Comparison of ENCODE assay signal across 19 cellular contexts in the genomic region with DNA sequence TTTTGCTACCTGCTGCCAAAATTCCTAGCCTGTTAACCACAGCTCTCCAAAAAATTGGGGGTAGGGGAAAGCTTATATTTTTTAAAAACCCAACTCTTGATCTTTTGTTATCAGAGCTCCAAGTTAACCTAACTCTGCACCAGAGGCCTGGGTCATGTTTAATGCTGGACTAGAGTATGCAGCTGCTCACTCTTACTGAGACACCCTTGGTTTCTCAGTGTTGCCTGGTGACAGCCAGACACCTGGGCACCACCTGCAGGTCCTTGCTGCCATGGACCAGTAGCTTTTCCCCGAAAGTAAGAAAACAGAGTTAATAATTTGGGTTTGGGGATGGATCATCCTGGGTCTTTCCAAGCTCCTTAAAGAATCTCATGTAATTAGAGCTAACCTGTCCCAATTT. TPM values are rescaled to one million over a fixed set of nuclear protein-coding genes. Genes with fewer than 3 reads are reported as not detected.
DNase-seq lines count a peak whose midpoint lies in the region; ATAC-seq lines count a peak whose summit lies in the region.
"Had no signal": no experiment of that assay in that cellular context is flagged by ENCODE, and none has a peak within 500 bp of the region (broad histone marks: within the 10 kb centered on the region; RNA-seq: fewer than 3 reads in every experiment).

No MANE protein-coding gene starts in this region.

- DNase-seq in NCI-H748 (lab: John Stamatoyannopoulos, UW; ENCODE audit: unreplicated experiment) (peak; percentile 29), NCI-H748 treated with DMSO at 0.1 percent for 48 hours (lab: John Stamatoyannopoulos, UW) (no peak), NCI-H1105 treated with DMSO at 0.1 percent for 48 hours (lab: John Stamatoyannopoulos, UW) (peak; percentile 16), NCI-H69 (lab: John Stamatoyannopoulos, UW) (peak; percentile 41)
- DNase-seq in naive thymus-derived CD4-positive, alpha-beta T cell: no peak
- DNase-seq: BE2C; Caco-2; CD4-positive, alpha-beta memory T cell; DMS79; GM23248; IMR-90 had no signal

- no peak for ATAC-seq in naive thymus-derived CD4-positive, alpha-beta T cell
- ATAC-seq in HG02852 (IDR thresholded peaks at IDR 0.05; ENCODE audit: unreplicated experiment) (no peak), HG03045 (IDR thresholded peaks at IDR 0.05; ENCODE audit: unreplicated experiment) (no peak)
- ATAC-seq: A549, GM12878 had no signal

- intact Hi-C loops in naive thymus-derived CD4-positive, alpha-beta T cell (cut with micrococcal nuclease): no loop called here

- H3K4me3 ChIP-seq in endocrine pancreas (ENCODE audit: control insufficient read depth, insufficient read depth, low read length): peak overlapping the region; percentile 19
- H3K4me3 ChIP-seq in naive thymus-derived CD4-positive, alpha-beta T cell (ENCODE audit: low read length): no peak overlapping the region
- H3K4me3 ChIP-seq: A549, GM12878, GM23248 had no signal

- H3K9me3 Mint-ChIP-seq in naive thymus-derived CD4-positive, alpha-beta T cell: peaks cover 0 to 3% (median 0%) of the 10 kb centered on the region in 11 donors
- H3K9me3 Mint-ChIP-seq: CD4-positive, alpha-beta memory T cell had no signal

- CTCF ChIA-PET in naive thymus-derived CD4-positive, alpha-beta T cell (lab: Charles Lee): no interaction called here

- H3K36me3 ChIP-seq in endocrine pancreas (ENCODE audit: control insufficient read depth, insufficient read depth, low read length): no peaks in the 10 kb centered on the region
- no peaks in the 10 kb centered on the region for H3K36me3 ChIP-seq in naive thymus-derived CD4-positive, alpha-beta T cell (ENCODE audit: control insufficient read depth in 2 of 3, insufficient read depth in 3 of 3, low read length in 3 of 3)
- H3K36me3 ChIP-seq: BE2C had no signal

- H3K27me3 Mint-ChIP-seq in naive thymus-derived CD4-positive, alpha-beta T cell: peaks cover 2 to 46% (median 30%) of the 10 kb centered on the region in 5 donors

- H3K27ac Mint-ChIP-seq in naive thymus-derived CD4-positive, alpha-beta T cell: no peak overlapping the region
- H3K27ac Mint-ChIP-seq: CD4-positive, alpha-beta memory T cell had no signal

- H3K27ac ChIP-seq in naive thymus-derived CD4-positive, alpha-beta T cell (ENCODE audit: low read depth, low read length): no peak overlapping the region
- H3K27ac ChIP-seq: A549, C4-2B, GM23248 had no signal

- no peaks in the 10 kb centered on the region for H3K36me3 Mint-ChIP-seq in naive thymus-derived CD4-positive, alpha-beta T cell
- H3K36me3 Mint-ChIP-seq: CD4-positive, alpha-beta memory T cell had no signal

- no peaks in the 10 kb centered on the region for H3K27me3 ChIP-seq in endocrine pancreas (ENCODE audit: control insufficient read depth, insufficient read depth, low read length)
- no peaks in the 10 kb centered on the region for H3K27me3 ChIP-seq in naive thymus-derived CD4-positive, alpha-beta T cell (ENCODE audit: control insufficient read depth in 2 of 2, insufficient read depth in 2 of 2, low read length in 2 of 2)
- H3K27me3 ChIP-seq: BE2C had no signal

- no peak overlapping the region for H3K9ac ChIP-seq in endocrine pancreas (ENCODE audit: control insufficient read depth, insufficient read depth, low read length)
- H3K9ac ChIP-seq: GM23248 had no signal

- H3K4me1 Mint-ChIP-seq in naive thymus-derived CD4-positive, alpha-beta T cell: no peaks in the 10 kb centered on the region
- H3K4me1 Mint-ChIP-seq: CD4-positive, alpha-beta memory T cell had no signal

- POLR2A ChIA-PET in naive thymus-derived CD4-positive, alpha-beta T cell (lab: Charles Lee): no interaction called here

- H3K9me3 ChIP-seq in endocrine pancreas (ENCODE audit: control insufficient read depth, low read length): no peaks in the 10 kb centered on the region
- H3K9me3 ChIP-seq in naive thymus-derived CD4-positive, alpha-beta T cell (ENCODE audit: control insufficient read depth in 2 of 3, low read length in 3 of 3): no peaks in the 10 kb centered on the region
- H3K9me3 ChIP-seq: A549, BE2C, Caco-2 had no signal

- H3K4me3 Mint-ChIP-seq in naive thymus-derived CD4-positive, alpha-beta T cell: no peak overlapping the region
- H3K4me3 Mint-ChIP-seq: CD4-positive, alpha-beta memory T cell had no signal

- no peaks in the 10 kb centered on the region for H3K4me1 ChIP-seq in endocrine pancreas (ENCODE audit: control insufficient read depth, insufficient read depth, low read length)
- H3K4me1 ChIP-seq in naive thymus-derived CD4-positive, alpha-beta T cell (ENCODE audit: control insufficient read depth in 2 of 2, insufficient read depth in 2 of 2, low read length in 2 of 2): no peaks in the 10 kb centered on the region
- H3K4me1 ChIP-seq: BE2C, Caco-2 had no signal

RNA-seq across cellular contexts. Expression of a gene that starts 30.1 kb away (rescaled TPM):
- total RNA-seq in naive thymus-derived CD4-positive, alpha-beta T cell: not detected
- polyA plus RNA-seq in naive thymus-derived CD4-positive, alpha-beta T cell: under 1 TPM in 1 of 2 donors, not detected in 1; 0.01 TPM
- total RNA-seq: Caco-2; CD4-positive, alpha-beta memory T cell; G401; GM12878; GM23248; HT-29 had no signal
- polyA plus RNA-seq: CD4-positive, alpha-beta memory T cell had no signal

Comparison
In these comparisons a context has a peak if more than half of its experiments do, and no peak if none do; other contexts are left out.
1. DNase-seq: peak in NCI-H748 (single experiment), NCI-H1105 treated with DMSO at 0.1 percent for 48 hours (single experiment) and NCI-H69 (single experiment); none in NCI-H748 treated with DMSO at 0.1 percent for 48 hours (single experiment) and naive thymus-derived CD4-positive, alpha-beta T cell (0 of 9).